Comparison of ENCODE assay signal across 13 cellular contexts in the genomic region with DNA sequence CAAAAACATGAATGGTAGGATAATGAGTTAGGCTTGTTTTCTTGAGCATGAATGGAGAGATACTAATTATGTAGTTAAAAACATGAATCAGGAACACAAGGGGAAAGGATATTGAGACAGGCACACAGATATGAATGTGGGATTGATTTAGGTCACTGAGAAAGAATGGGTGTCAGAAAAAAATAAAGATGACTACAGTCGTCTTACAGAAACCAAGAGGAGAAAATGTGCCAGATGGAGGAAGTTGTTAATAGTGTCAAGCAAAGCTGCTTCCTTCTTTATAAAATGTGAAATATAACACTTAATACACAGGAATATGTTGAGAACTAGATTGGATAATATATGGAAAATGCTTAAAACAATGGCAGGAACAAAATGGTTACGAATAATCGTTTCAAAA.
"Had no signal": no experiment of that assay in that cellular context is flagged by ENCODE, and none has a peak within 500 bp of the region (broad histone marks: within the 10 kb centered on the region; RNA-seq: fewer than 3 reads in every experiment).

No MANE protein-coding gene starts in this region.

- H3K27me3 ChIP-seq: brain microvascular endothelial cell, heart left ventricle, ovary had no signal

- H3K27ac Mint-ChIP-seq: activated CD4-positive, alpha-beta T cell treated with anti-CD3 and anti-CD28 coated beads, Interleukin-2, amount 10 ng/mL, durations not matched to agents 7 days and 5 days; activated naive CD8-positive, alpha-beta T cell treated with anti-CD3 and anti-CD28 coated beads, Interleukin-2, amount 10 ng/mL, durations not matched to agents 7 days and 5 days had no signal

- DNase-seq: activated CD4-positive, alpha-beta T cell treated with anti-CD3 and anti-CD28 coated beads, Interleukin-2, amount 10 ng/mL, durations not matched to agents 7 days and 5 days; activated CD8-positive, alpha-beta memory T cell treated with anti-CD3 and anti-CD28 coated beads, Interleukin-2, amount 50 U/mL, for 48 hours; activated naive CD8-positive, alpha-beta T cell treated with anti-CD3 and anti-CD28 coated beads, Interleukin-2, amount 10 ng/mL, durations not matched to agents 7 days and 5 days; anterior cingulate cortex; brain microvascular endothelial cell; cortex of kidney; effector memory CD4-positive, alpha-beta T cell; heart left ventricle; midbrain; ovary had no signal

- H3K9me3 ChIP-seq: heart left ventricle, ovary had no signal

- H3K4me3 ChIP-seq: heart left ventricle, lung, ovary had no signal

- H3K4me1 Mint-ChIP-seq: activated CD4-positive, alpha-beta T cell treated with anti-CD3 and anti-CD28 coated beads, Interleukin-2, amount 10 ng/mL, durations not matched to agents 7 days and 5 days had no signal

- H3K36me3 ChIP-seq: brain microvascular endothelial cell, heart left ventricle, ovary had no signal

- H3K36me3 Mint-ChIP-seq: activated naive CD8-positive, alpha-beta T cell treated with anti-CD3 and anti-CD28 coated beads, Interleukin-2, amount 10 ng/mL, durations not matched to agents 7 days and 5 days had no signal

- ATAC-seq: heart left ventricle, sciatic nerve had no signal

- H3K27ac ChIP-seq: brain microvascular endothelial cell, heart left ventricle, ovary had no signal

- H3K4me3 Mint-ChIP-seq: activated CD4-positive, alpha-beta T cell treated with anti-CD3 and anti-CD28 coated beads, Interleukin-2, amount 10 ng/mL, durations not matched to agents 7 days and 5 days; activated naive CD8-positive, alpha-beta T cell treated with anti-CD3 and anti-CD28 coated beads, Interleukin-2, amount 10 ng/mL, durations not matched to agents 7 days and 5 days; neural crest cell had no signal

- H3K9me3 Mint-ChIP-seq: activated CD4-positive, alpha-beta T cell treated with anti-CD3 and anti-CD28 coated beads, Interleukin-2, amount 10 ng/mL, durations not matched to agents 7 days and 5 days; activated naive CD8-positive, alpha-beta T cell treated with anti-CD3 and anti-CD28 coated beads, Interleukin-2, amount 10 ng/mL, durations not matched to agents 7 days and 5 days; neural crest cell had no signal
